Comparison of ENCODE assay signal across 8 cellular contexts in genomic region chr12:109432842-109433304, GRCh38. TPM values are rescaled to one million over a fixed set of nuclear protein-coding genes. Genes with fewer than 3 reads are reported as not detected.
DNase-seq lines count a peak whose midpoint lies in the region; ATAC-seq lines count a peak whose summit lies in the region.

No MANE protein-coding gene starts in this region.

- ATAC-seq in HG03342 (IDR thresholded peaks at IDR 0.05; ENCODE audit: unreplicated experiment) (peak; percentile 64), GM21723 (IDR thresholded peaks at IDR 0.05; ENCODE audit: unreplicated experiment) (no peak)

- DNase-seq in COLO668 (lab: John Stamatoyannopoulos, UW; ENCODE audit: unreplicated experiment) (peak; percentile 85), NCI-H748 (lab: John Stamatoyannopoulos, UW; ENCODE audit: unreplicated experiment) (peak; percentile 83), dermis microvascular lymphatic vessel endothelial cell (ENCODE audit: low read depth in 2 of 2) (peak; percentile 71 to 91), medulla oblongata (ENCODE audit: extremely low spot score) (peak; percentile 67)
- peak; percentile 86 to 88 for DNase-seq in activated CD4-positive, alpha-beta T cell treated with anti-CD3 and anti-CD28 coated beads, Interleukin-2, amount 50 U/mL, for 48 hours
- DNase-seq in stimulated activated CD8-positive, alpha-beta memory T cell treated with anti-CD3 and anti-CD28 coated beads, Interleukin-12 subunit alpha, Interleukin-12 subunit beta, amount 100 ng/mL, for 4 hours (ENCODE audit: low read depth) = peak; percentile 41

RNA-seq across cellular contexts. Expression of gene KCTD10, which starts 44.2 kb away (rescaled TPM):
- total RNA-seq in dermis microvascular lymphatic vessel endothelial cell = 74.5 and 95.6 TPM in 2 replicates

RNA-seq across cellular contexts. Expression of gene UBE3B, which starts 44.6 kb away (rescaled TPM):
- total RNA-seq in dermis microvascular lymphatic vessel endothelial cell = 23.0 and 29.0 TPM in 2 replicates
